Comparison of ENCODE assay signal across 17 cellular contexts in the genomic region with DNA sequence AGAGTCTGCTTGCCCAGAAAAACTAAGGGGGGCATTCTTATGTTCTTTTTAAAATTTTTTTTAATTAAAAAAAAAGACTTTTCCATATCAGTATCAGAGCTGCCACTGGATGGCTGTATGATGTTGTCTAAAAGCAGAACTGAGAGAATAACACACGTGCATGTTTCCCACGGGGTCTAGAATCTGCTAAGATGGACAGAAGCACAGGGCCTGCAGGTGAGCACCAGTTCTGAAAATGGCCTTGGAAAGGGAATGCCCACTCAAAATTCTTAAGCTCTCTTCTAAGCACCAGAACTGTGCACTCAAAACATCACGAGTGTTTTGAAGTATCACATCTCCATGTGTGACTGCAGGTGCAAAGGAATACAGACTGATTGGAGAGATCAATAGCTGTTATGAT.
"Had no signal": no experiment of that assay in that cellular context is flagged by ENCODE, and none has a peak within 500 bp of the region (broad histone marks: within the 10 kb centered on the region; RNA-seq: fewer than 3 reads in every experiment).

No MANE protein-coding gene starts in this region.

- DNase-seq: activated CD4-positive, alpha-beta T cell treated with anti-CD3 and anti-CD28 coated beads for 1 hour; activated CD8-positive, alpha-beta memory T cell treated with anti-CD3 and anti-CD28 coated beads for 24 hours; activated CD8-positive, alpha-beta memory T cell treated with anti-CD3 and anti-CD28 coated beads, Interleukin-2, amount 50 U/mL, for 48 hours; activated gamma-delta T cell; activated T-cell treated with anti-CD3 and anti-CD28 coated beads, Interleukin-2, amount 50 U/mL, for 72 hours; effector memory CD4-positive, alpha-beta T cell; left cardiac atrium; lower lobe of right lung; natural killer cell; stimulated activated naive CD4-positive, alpha-beta T cell treated with Interleukin-2 at 50 U/mL for 16 hours; WERI-Rb-1 had no signal

- ATAC-seq: activated naive CD4-positive, alpha-beta T cell treated with anti-CD3 and anti-CD28 coated beads, Interleukin-2, amount 50 U/mL, for 72 hours; activated T-cell treated with anti-CD3 and anti-CD28 coated beads, Interleukin-2, amount 50 U/mL, for 72 hours; left cardiac atrium; natural killer cell; sciatic nerve had no signal

- H3K9me3 ChIP-seq: lower lobe of right lung, tibial nerve had no signal

- H3K4me3 ChIP-seq: hepatocyte, lower lobe of right lung, smooth muscle cell, tibial nerve had no signal

- H3K36me3 ChIP-seq: WERI-Rb-1 had no signal

- FAIRE-seq: islet of Langerhans had no signal

- H3K27me3 ChIP-seq: hepatocyte, tibial nerve had no signal

- H3K27ac ChIP-seq: hepatocyte, lower lobe of right lung, tibial nerve, WERI-Rb-1 had no signal

- H3K4me1 ChIP-seq: lower lobe of right lung, tibial nerve had no signal
